ENCODE assay signal across 30 cellular contexts in the genomic region with DNA sequence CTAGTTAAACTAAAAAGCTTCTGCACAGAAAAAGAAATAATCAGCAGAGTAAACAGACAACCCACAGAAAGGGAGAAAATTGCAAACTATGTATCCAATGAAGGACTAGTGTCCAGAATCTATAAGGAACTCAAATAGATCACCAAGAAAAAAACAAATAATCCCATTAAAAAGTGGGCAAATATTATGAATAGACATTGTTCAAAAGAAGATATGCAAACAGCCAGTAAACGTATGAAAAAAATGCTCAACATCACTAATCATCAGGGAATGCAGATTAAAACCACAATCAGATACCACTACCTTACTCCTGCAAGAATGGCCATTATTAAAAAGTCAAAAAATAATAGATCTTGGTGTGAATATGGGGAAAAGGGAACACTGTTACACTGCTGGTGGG.
"Had no signal": no experiment of that assay in that cellular context is flagged by ENCODE, and none has a peak within 500 bp of the region (broad histone marks: within the 10 kb centered on the region; RNA-seq: fewer than 3 reads in every experiment).

No MANE protein-coding gene starts in this region.

- DNase-seq: activated effector memory CD4-positive, alpha-beta T cell treated with anti-CD3 and anti-CD28 coated beads, Interleukin-2, amount 50 U/mL, for 16 hours; activated effector memory CD4-positive, alpha-beta T cell treated with Interleukin-2 at 50 U/mL for 16 hours; activated gamma-delta T cell; activated gamma-delta T cell treated with Interleukin-2 at 50 U/mL for 16 hours; activated naive CD4-positive, alpha-beta T cell; activated naive CD4-positive, alpha-beta T cell treated with anti-CD3 and anti-CD28 coated beads for 36 hours; activated naive CD4-positive, alpha-beta T cell treated with anti-CD3 and anti-CD28 coated beads, Interleukin-2, amount 10 ng/mL, durations not matched to agents 7 days and 5 days; activated naive CD4-positive, alpha-beta T cell treated with anti-CD3 and anti-CD28 coated beads, Interleukin-2, amount 50 U/mL, for 16 hours; activated naive CD4-positive, alpha-beta T cell treated with Interleukin-2 at 50 U/mL for 16 hours; activated naive CD8-positive, alpha-beta T cell treated with anti-CD3 and anti-CD28 coated beads for 36 hours; activated naive CD8-positive, alpha-beta T cell treated with anti-CD3 and anti-CD28 coated beads, Interleukin-2, amount 10 ng/mL, durations not matched to agents 7 days and 5 days; activated naive CD8-positive, alpha-beta T cell treated with anti-CD3 and anti-CD28 coated beads, Interleukin-2, amount 50 U/mL, for 24 hours; activated T-cell treated with anti-CD3 and anti-CD28 coated beads, Interleukin-2, amount 50 U/mL, for 48 hours; activated T-cell treated with anti-CD3 and anti-CD28 coated beads, Interleukin-2, amount 50 U/mL, for 72 hours; adrenal gland; amniotic stem cell; amygdala; anterior cingulate cortex; aorta; body of pancreas; brain microvascular endothelial cell; caudate nucleus; central memory CD4-positive, alpha-beta T cell; cerebellar nuclear complex; colonic mucosa had no signal

- H3K4me1 ChIP-seq: adrenal gland, ascending aorta, body of pancreas, breast epithelium, colonic mucosa had no signal

- H3K36me3 ChIP-seq: adrenal gland, ascending aorta, brain microvascular endothelial cell, breast epithelium, cardiac muscle cell, colonic mucosa had no signal

- ATAC-seq: activated naive CD4-positive, alpha-beta T cell treated with anti-CD3 and anti-CD28 coated beads, Interleukin-2, amount 50 U/mL, for 72 hours; activated naive CD8-positive, alpha-beta T cell treated with anti-CD3 and anti-CD28 coated beads, Interleukin-2, amount 50 U/mL, for 24 hours; activated T-cell treated with anti-CD3 and anti-CD28 coated beads, Interleukin-2, amount 50 U/mL, for 72 hours; activated T-helper 17 cell treated with anti-CD3 and anti-CD28 coated beads, Interleukin-2, amount 50 U/mL, for 72 hours; body of pancreas had no signal

- H3K9me3 ChIP-seq: adrenal gland, ascending aorta, body of pancreas, breast epithelium, colonic mucosa had no signal

- H3K4me3 ChIP-seq: adrenal gland, ascending aorta, body of pancreas, breast epithelium, cardiac muscle cell, colonic mucosa had no signal

- H3K27me3 ChIP-seq: adrenal gland, ascending aorta, body of pancreas, brain microvascular endothelial cell, breast epithelium, cardiac muscle cell, colonic mucosa had no signal

- H3K27ac ChIP-seq: adrenal gland, ascending aorta, body of pancreas, brain microvascular endothelial cell, breast epithelium, cardiac muscle cell, colonic mucosa had no signal
